Comparison of ENCODE assay signal across 10 cellular contexts in the genomic region with DNA sequence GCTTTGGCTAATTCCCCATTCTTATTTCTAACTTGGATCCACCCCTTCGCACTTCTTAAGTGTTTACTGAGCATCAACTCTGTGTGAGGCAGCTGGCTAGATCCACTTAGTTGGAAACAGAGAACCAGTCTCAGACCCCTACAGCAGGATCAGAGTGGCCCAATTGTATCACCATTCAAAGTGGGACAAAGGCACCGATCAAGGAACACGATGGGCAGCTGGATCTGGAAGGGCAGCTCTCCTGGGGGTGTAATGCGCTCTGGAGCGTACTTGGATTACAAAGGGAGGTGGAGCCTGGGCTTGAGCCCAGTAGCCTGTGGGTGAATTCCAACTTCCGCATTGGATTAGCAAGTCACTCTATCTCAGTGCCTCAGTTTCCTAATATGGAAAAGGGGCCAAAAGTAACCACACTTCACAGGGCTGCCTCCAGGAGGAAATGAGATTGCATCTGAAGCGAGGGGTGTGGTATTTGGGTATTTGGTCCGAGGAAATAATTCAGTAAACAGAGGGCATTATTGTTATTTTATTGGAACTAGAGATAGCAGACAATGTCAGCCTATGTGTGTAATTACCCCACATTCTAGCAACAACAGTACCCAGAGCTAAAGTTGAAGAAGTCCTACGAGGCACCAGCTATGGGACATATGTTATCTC. TPM values are rescaled to one million over a fixed set of nuclear protein-coding genes. Genes with fewer than 3 reads are reported as not detected.
DNase-seq lines count a peak whose midpoint lies in the region; ATAC-seq, FAIRE-seq and TF ChIP-seq lines count a peak whose summit lies in the region.
"Had no signal": no experiment of that assay in that cellular context is flagged by ENCODE, and none has a peak within 500 bp of the region (broad histone marks: within the 10 kb centered on the region; RNA-seq: fewer than 3 reads in every experiment).

No MANE protein-coding gene starts in this region.

- H4K20me1 ChIP-seq in GM23338 (replicated peaks; ENCODE audit: insufficient read depth) (no peaks in the 10 kb centered on the region; the same call in 1 of the 2 replicates), PC-9 (ENCODE audit: insufficient read depth) (0 out of 2 replicates have a peak, but pooled peaks cover 5% of the 10 kb centered on the region)

- H3K36me3 Mint-ChIP-seq in GM23338 (ENCODE audit: low read depth) = no peaks in the 10 kb centered on the region
- H3K36me3 Mint-ChIP-seq in activated CD4-positive, alpha-beta memory T cell treated with anti-CD3 and anti-CD28 coated beads for 36 hours = peaks cover 38% of the 10 kb centered on the region

- no peak overlapping the region for H3K4me3 Mint-ChIP-seq in GM23338
- no peak overlapping the region for H3K4me3 Mint-ChIP-seq in activated CD4-positive, alpha-beta memory T cell treated with anti-CD3 and anti-CD28 coated beads for 36 hours
- H3K4me3 Mint-ChIP-seq: memory B cell had no signal

- H3K9me3 Mint-ChIP-seq in GM23338 = no peaks in the 10 kb centered on the region
- H3K9me3 Mint-ChIP-seq in activated CD4-positive, alpha-beta memory T cell treated with anti-CD3 and anti-CD28 coated beads for 36 hours = no peaks in the 10 kb centered on the region
- H3K9me3 Mint-ChIP-seq: memory B cell had no signal

- no TSS peak for BruUV-seq in PC-9 (replicated peaks; lab: Mats Ljungman, UMichigan)

- H3K4me2 ChIP-seq in GM23338 (no peak overlapping the region), PC-9 (no peak overlapping the region)

- DNase-seq in GM23338 (ENCODE audit: low spot score) = no peak
- no peak for DNase-seq in activated CD4-positive, alpha-beta memory T cell treated with anti-CD3 and anti-CD28 coated beads for 36 hours
- DNase-seq in glomerular endothelial cell (ENCODE audit: extremely low read depth, low read depth, low spot score) = peak; percentile 52
- DNase-seq in pancreas = peak in 2 of 6 donors; percentile 29 to 42
- DNase-seq in ACHN = no peak
- no peak for DNase-seq in PC-9
- no peak for DNase-seq in MG63

- H3K79me2 ChIP-seq in GM23338 (replicated peaks; ENCODE audit: insufficient read depth) (no peaks in the 10 kb centered on the region), PC-9 (ENCODE audit: low read depth) (no peaks in the 10 kb centered on the region)

- FAIRE-seq in pancreas (lab: Jason Lieb, UNC) = no peak

- H3K4me1 ChIP-seq in GM23338 (ENCODE audit: insufficient read depth) = peaks cover 8% of the 10 kb centered on the region
- H3K4me1 ChIP-seq in pancreas = peaks cover 16 to 43% (median 28%) of the 10 kb centered on the region in 3 donors
- H3K4me1 ChIP-seq in PC-9 (replicated peaks; ENCODE audit: insufficient read depth) = no peaks in the 10 kb centered on the region

- peak overlapping the region; percentile 63; the same call in 1 of the 2 replicates for H3K27ac ChIP-seq in GM23338 (ENCODE audit: low read depth)
- peak overlapping the region in 3 of 4 donors; percentile 8 to 63 (median 55) for H3K27ac ChIP-seq in pancreas
- no peak overlapping the region for H3K27ac ChIP-seq in PC-9

- ATAC-seq in GM23338 (peak; percentile 83), pancreas (peak in 3 of 4 donors; percentile 53 to 66 (median 64)), HG03565 (IDR thresholded peaks at IDR 0.05; ENCODE audit: unreplicated experiment) (no peak)
- ATAC-seq: Panc1 had no signal

- peaks cover 11% of the 10 kb centered on the region for H3K27me3 Mint-ChIP-seq in GM23338 (ENCODE audit: insufficient read depth, low read depth, poor library complexity)
- H3K27me3 Mint-ChIP-seq in activated CD4-positive, alpha-beta memory T cell treated with anti-CD3 and anti-CD28 coated beads for 36 hours = no peaks in the 10 kb centered on the region
- H3K27me3 Mint-ChIP-seq: memory B cell had no signal

- H3K27me3 ChIP-seq in GM23338 (ENCODE audit: insufficient read depth) (no peaks in the 10 kb centered on the region), pancreas (no peaks in the 10 kb centered on the region), PC-9 (ENCODE audit: insufficient read depth, low read depth) (no peaks in the 10 kb centered on the region), MG63 (no peaks in the 10 kb centered on the region)

- peaks cover 20% of the 10 kb centered on the region for H3K4me1 Mint-ChIP-seq in GM23338
- peaks cover 60% of the 10 kb centered on the region for H3K4me1 Mint-ChIP-seq in activated CD4-positive, alpha-beta memory T cell treated with anti-CD3 and anti-CD28 coated beads for 36 hours (ENCODE audit: low read depth)

- H3K4me3 ChIP-seq in GM23338 = no peak overlapping the region
- peak overlapping the region in 1 of 4 donors; percentile 10 for H3K4me3 ChIP-seq in pancreas
- H3K4me3 ChIP-seq in PC-9 = no peak overlapping the region
- H3K4me3 ChIP-seq in MG63 = no peak overlapping the region

- 50 to 61% methylated on average over 9 of the region's 9 CpGs for WGBS in pancreas, 2 donors

- H3F3A ChIP-seq in GM23338 (replicated peaks; ENCODE audit: low read depth) (no peaks in the 10 kb centered on the region), PC-9 (ENCODE audit: insufficient read depth, low read depth) (no peaks in the 10 kb centered on the region)

- H3K9me2 ChIP-seq in GM23338 (ENCODE audit: insufficient read depth) (no peaks in the 10 kb centered on the region), PC-9 (ENCODE audit: insufficient read depth) (no peaks in the 10 kb centered on the region)

- POLR2A ChIA-PET in activated CD4-positive, alpha-beta memory T cell treated with anti-CD3 and anti-CD28 coated beads for 36 hours (lab: Charles Lee) = interaction anchor here (1.0 kb wide), 1 partner anchor 67 kb away, joined by 3 read pairs; no protein-coding TSS in a partner anchor
- POLR2A ChIA-PET in PC-9 (lab: Charles Lee; ENCODE audit: unreplicated experiment) = no interaction called here

- H3K9me3 ChIP-seq in pancreas (no peaks in the 10 kb centered on the region), PC-9 (ENCODE audit: insufficient read depth, low read depth) (no peaks in the 10 kb centered on the region), MG63 (no peaks in the 10 kb centered on the region)

- no peak overlapping the region for H2AFZ ChIP-seq in GM23338
- no peak overlapping the region for H2AFZ ChIP-seq in PC-9

- CTCF ChIA-PET in activated CD4-positive, alpha-beta memory T cell treated with anti-CD3 and anti-CD28 coated beads for 36 hours (lab: Charles Lee) = interaction anchor here (0.6 to 20.3 kb wide), 6 partner anchors 7 to 91 kb away, joined by 4 to 261 read pairs (median 6); no protein-coding TSS in a partner anchor
- CTCF ChIA-PET in PC-9 (lab: Charles Lee) = no interaction called here

- intact Hi-C loops in activated CD4-positive, alpha-beta memory T cell treated with anti-CD3 and anti-CD28 coated beads for 36 hours (cut with micrococcal nuclease) = no loop called here
- intact Hi-C loops in pancreas (cut with DNase I) = loop anchor here in 1 of 3 donors (10.0 kb wide), 1 partner anchor 46 kb away; no protein-coding TSS in a partner anchor
- intact Hi-C loops in PC-9 (cut with micrococcal nuclease; ENCODE audit: unreplicated experiment) = no loop called here

- TF ChIP-seq CTCF in GM23338 (conservative IDR thresholded peaks at IDR 0.05; ENCODE audit: low read depth in 2 of 2) (no peak), pancreas (IDR thresholded peaks at IDR 0.05) (no peak), PC-9 (conservative IDR thresholded peaks at IDR 0.05) (no peak)

- H3K36me3 ChIP-seq in GM23338 (ENCODE audit: insufficient read depth) (no peaks in the 10 kb centered on the region), pancreas (no peaks in the 10 kb centered on the region), PC-9 (ENCODE audit: low read depth) (no peaks in the 10 kb centered on the region), MG63 (no peaks in the 10 kb centered on the region)

- in situ Hi-C loops in ACHN (cut with HindIII; ENCODE audit: low pct_ligation_motif_present, low pct_unique_long_range_greater_than_20kb, low sequenced_read_pairs) = no loop called here

- H3K27ac Mint-ChIP-seq in GM23338 = peak overlapping the region; percentile 81
- H3K27ac Mint-ChIP-seq in activated CD4-positive, alpha-beta memory T cell treated with anti-CD3 and anti-CD28 coated beads for 36 hours = peak overlapping the region; percentile 49

TF ChIP-seq in GM23338, 12 proteins besides CTCF, POLR2A, EP300 and RAD21:
- TF ChIP-seq CREB1 (CRISPR knock-in tag; IDR thresholded peaks at IDR 0.05; ENCODE audit: low read depth) (no peak), JUNB (IDR thresholded peaks at IDR 0.05; ENCODE audit: unreplicated experiment) (no peak), ZNF114 (CRISPR knock-in tag; IDR thresholded peaks at IDR 0.05) (no peak)
- TF ChIP-seq, protein P1, sequence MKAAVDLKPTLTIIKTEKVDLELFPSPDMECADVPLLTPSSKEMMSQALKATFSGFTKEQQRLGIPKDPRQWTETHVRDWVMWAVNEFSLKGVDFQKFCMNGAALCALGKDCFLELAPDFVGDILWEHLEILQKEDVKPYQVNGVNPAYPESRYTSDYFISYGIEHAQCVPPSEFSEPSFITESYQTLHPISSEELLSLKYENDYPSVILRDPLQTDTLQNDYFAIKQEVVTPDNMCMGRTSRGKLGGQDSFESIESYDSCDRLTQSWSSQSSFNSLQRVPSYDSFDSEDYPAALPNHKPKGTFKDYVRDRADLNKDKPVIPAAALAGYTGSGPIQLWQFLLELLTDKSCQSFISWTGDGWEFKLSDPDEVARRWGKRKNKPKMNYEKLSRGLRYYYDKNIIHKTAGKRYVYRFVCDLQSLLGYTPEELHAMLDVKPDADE (IDR thresholded peaks at IDR 0.05) = no peak

RNA-seq across cellular contexts. Expression of a gene that starts 11.9 kb away (rescaled TPM):
- total RNA-seq in GM23338 (2014; rRNA removed; shearing (Covaris generic)) = 45.0 and 48.0 TPM in 2 replicates
- 10.4 and 11.0 TPM in 2 replicates for polyA plus RNA-seq in GM23338 (2016; fragmentation: Nextera tagmentation; extraction: Ambion mirVana)
- 100 to 1,000 TPM; 137 to 144 TPM for total RNA-seq in activated CD4-positive, alpha-beta memory T cell treated with anti-CD3 and anti-CD28 coated beads for 36 hours
- total RNA-seq in glomerular endothelial cell = 594 and 740 TPM in 2 replicates
- 100 to 1,000 TPM in 2 of 6 donors, 10 to 100 TPM in 4; 68.4 to 141 (median 89.1) TPM for total RNA-seq in pancreas
- polyA plus RNA-seq in pancreas = 10 to 100 TPM; 38.1 to 59.8 TPM
- total RNA-seq in PC-9 (2021) = 80.8 and 82.1 TPM in 2 replicates
- 10.5 and 11.4 TPM in 2 replicates for total RNA-seq in MG63 (2014; rRNA removed; shearing (Covaris generic); ENCODE audit: low replicate concordance)
